Comparison of ENCODE assay signal across 1 cellular context in genomic region chr12:125329239-125330238, GRCh38.
TF ChIP-seq lines count a peak whose summit lies in the region.

No MANE protein-coding gene starts in this region.

TF ChIP-seq in GM23338, 12 proteins besides CTCF, POLR2A, EP300 and RAD21 (continued from another document):
- no peak for TF ChIP-seq ZNF462 (CRISPR knock-in tag; IDR thresholded peaks at IDR 0.05)
- TF ChIP-seq STAT1 (IDR thresholded peaks at IDR 0.05; ENCODE audit: unreplicated experiment) = no peak
- no peak for TF ChIP-seq JUNB (IDR thresholded peaks at IDR 0.05; ENCODE audit: unreplicated experiment)
- TF ChIP-seq CREB1 (CRISPR knock-in tag; IDR thresholded peaks at IDR 0.05; ENCODE audit: low read depth) = no peak
- no peak for TF ChIP-seq POLR2AphosphoS5 (IDR thresholded peaks at IDR 0.05; ENCODE audit: low read depth)
- TF ChIP-seq ZNF331 (CRISPR knock-in tag; IDR thresholded peaks at IDR 0.05; ENCODE audit: low read depth) = no peak
- TF ChIP-seq REST (IDR thresholded peaks at IDR 0.05; ENCODE audit: unreplicated experiment) = no peak
